In genomic region chr2:241081643-241082337, GRCh38 we compare ENCODE assay signal across 19 cellular contexts. TPM values are rescaled to one million over a fixed set of nuclear protein-coding genes. Genes with fewer than 3 reads are reported as not detected.
DNase-seq lines count a peak whose midpoint lies in the region; ATAC-seq and TF ChIP-seq lines count a peak whose summit lies in the region.
"Had no signal": no experiment of that assay in that cellular context is flagged by ENCODE, and none has a peak within 500 bp of the region (broad histone marks: within the 10 kb centered on the region; RNA-seq: fewer than 3 reads in every experiment).

No MANE protein-coding gene starts in this region.

- H3K9me3 Mint-ChIP-seq in CD4-positive, alpha-beta T cell = no peaks in the 10 kb centered on the region
- H3K9me3 Mint-ChIP-seq in effector memory CD8-positive, alpha-beta T cell = no peaks in the 10 kb centered on the region
- H3K9me3 Mint-ChIP-seq in naive thymus-derived CD4-positive, alpha-beta T cell = peaks cover 0 to 19% (median 7%) of the 10 kb centered on the region in 11 donors

- no peak for TF ChIP-seq CTCF in CD4-positive, alpha-beta T cell (IDR thresholded peaks at IDR 0.05)
- TF ChIP-seq CTCF in stomach (IDR thresholded peaks at IDR 0.05) = no peak
- no peak for TF ChIP-seq CTCF in ascending aorta (IDR thresholded peaks at IDR 0.05)
- no peak for TF ChIP-seq CTCF in omental fat pad (IDR thresholded peaks at IDR 0.05)

- peaks cover 6% of the 10 kb centered on the region for H3K4me1 Mint-ChIP-seq in CD4-positive, alpha-beta T cell (ENCODE audit: low read depth)
- H3K4me1 Mint-ChIP-seq in effector memory CD8-positive, alpha-beta T cell (ENCODE audit: low read depth in 2 of 2) = peaks cover 10 to 15% of the 10 kb centered on the region in 2 donors
- H3K4me1 Mint-ChIP-seq in naive thymus-derived CD4-positive, alpha-beta T cell = peaks cover 0 to 36% (median 28%) of the 10 kb centered on the region in 7 donors

- no peak for DNase-seq in CD4-positive, alpha-beta T cell
- peak; percentile 59 for DNase-seq in H7
- no peak for DNase-seq in effector memory CD8-positive, alpha-beta T cell
- no peak for DNase-seq in naive thymus-derived CD4-positive, alpha-beta T cell
- DNase-seq in stomach = no peak
- DNase-seq in ascending aorta (ENCODE audit: low spot score in 2 of 2) = no peak
- DNase-seq in omental fat pad (ENCODE audit: low spot score) = no peak
- no peak for DNase-seq in NCI-H82 treated with DMSO at 0.1 percent for 48 hours (lab: John Stamatoyannopoulos, UW; ENCODE audit: unreplicated experiment)
- DNase-seq: activated CD4-positive, alpha-beta T cell treated with anti-CD3 and anti-CD28 coated beads for 1 hour; brain microvascular endothelial cell; GDM1; glutamatergic neuron; IMR-90; NCI-H187 treated with DMSO at 0.1 percent for 48 hours; right lobe of liver; stimulated activated CD4-positive, alpha-beta T cell treated with anti-CD3 and anti-CD28 coated beads, Interleukin-1b, Interleukin-23, amount 100 ng/mL, for 48 hours had no signal

- no peaks in the 10 kb centered on the region for H3K27me3 Mint-ChIP-seq in CD4-positive, alpha-beta T cell
- no peaks in the 10 kb centered on the region for H3K27me3 Mint-ChIP-seq in effector memory CD8-positive, alpha-beta T cell
- H3K27me3 Mint-ChIP-seq in naive thymus-derived CD4-positive, alpha-beta T cell = no peaks in the 10 kb centered on the region

- no peak for TF ChIP-seq EP300 in stomach (IDR thresholded peaks at IDR 0.05)

- H3K4me1 ChIP-seq in naive thymus-derived CD4-positive, alpha-beta T cell (ENCODE audit: control insufficient read depth in 2 of 2, insufficient read depth in 2 of 2, low read length in 2 of 2) = no peaks in the 10 kb centered on the region
- H3K4me1 ChIP-seq in stomach (peaks cover 0 to 19% (median 5%) of the 10 kb centered on the region in 4 donors), ascending aorta (no peaks in the 10 kb centered on the region)
- H3K4me1 ChIP-seq: suprapubic skin had no signal

- no peak for ATAC-seq in CD4-positive, alpha-beta T cell (ENCODE audit: poor library complexity)
- peak; percentile 40 for ATAC-seq in effector memory CD8-positive, alpha-beta T cell (replicated peaks)
- ATAC-seq in naive thymus-derived CD4-positive, alpha-beta T cell = no peak
- ATAC-seq in omental fat pad (ENCODE audit: low FRiP score) = no peak

- CTCF ChIA-PET in CD4-positive, alpha-beta T cell (lab: Charles Lee) = no interaction called here
- CTCF ChIA-PET in naive thymus-derived CD4-positive, alpha-beta T cell (lab: Charles Lee) = interaction anchor here (0.6 to 1.1 kb wide), 3 partner anchors 23 to 69 kb away, joined by 3 read pairs; no protein-coding TSS in a partner anchor

- H3K9me3 ChIP-seq in CD4-positive, alpha-beta T cell (ENCODE audit: control insufficient read depth, low read length) = peaks cover 7% of the 10 kb centered on the region
- H3K9me3 ChIP-seq in naive thymus-derived CD4-positive, alpha-beta T cell (ENCODE audit: control insufficient read depth in 2 of 3, low read length in 3 of 3) = no peaks in the 10 kb centered on the region
- H3K9me3 ChIP-seq in stomach (no peaks in the 10 kb centered on the region), ascending aorta (no peaks in the 10 kb centered on the region)
- H3K9me3 ChIP-seq: esophagus muscularis mucosa, right lobe of liver, suprapubic skin had no signal

- no peaks in the 10 kb centered on the region for H3K27me3 ChIP-seq in CD4-positive, alpha-beta T cell (ENCODE audit: control insufficient read depth, insufficient read depth, low read length)
- H3K27me3 ChIP-seq in H7 (ENCODE audit: control insufficient read depth, insufficient read depth, low read length) = no peaks in the 10 kb centered on the region
- H3K27me3 ChIP-seq in naive thymus-derived CD4-positive, alpha-beta T cell (ENCODE audit: control insufficient read depth in 2 of 2, insufficient read depth in 2 of 2, low read length in 2 of 2) = no peaks in the 10 kb centered on the region
- no peaks in the 10 kb centered on the region for H3K27me3 ChIP-seq in stomach
- no peaks in the 10 kb centered on the region for H3K27me3 ChIP-seq in ascending aorta
- H3K27me3 ChIP-seq: brain microvascular endothelial cell, dorsolateral prefrontal cortex, esophagus muscularis mucosa, right lobe of liver, suprapubic skin had no signal

- peak overlapping the region; percentile 52 for H3K27ac Mint-ChIP-seq in CD4-positive, alpha-beta T cell
- peak overlapping the region; percentile 50 to 75 for H3K27ac Mint-ChIP-seq in effector memory CD8-positive, alpha-beta T cell
- H3K27ac Mint-ChIP-seq in naive thymus-derived CD4-positive, alpha-beta T cell = peak overlapping the region in 7 of 9 donors; percentile 65 to 89 (median 80)

- no peak overlapping the region for H3K4me3 ChIP-seq in H7 (ENCODE audit: insufficient read depth, low read depth, low read length)
- H3K4me3 ChIP-seq in naive thymus-derived CD4-positive, alpha-beta T cell (ENCODE audit: low read length) = no peak overlapping the region
- H3K4me3 ChIP-seq in stomach = no peak overlapping the region
- H3K4me3 ChIP-seq in ascending aorta = no peak overlapping the region
- H3K4me3 ChIP-seq: dorsolateral prefrontal cortex, esophagus muscularis mucosa, right lobe of liver, suprapubic skin had no signal

- intact Hi-C loops in CD4-positive, alpha-beta T cell (cut with DNase I, micrococcal nuclease) = loop anchor here in 1 of 2 experiments (10.0 kb wide), 1 partner anchor 133 kb away; no protein-coding TSS in a partner anchor
- intact Hi-C loops in naive thymus-derived CD4-positive, alpha-beta T cell (cut with micrococcal nuclease) = no loop called here
- intact Hi-C loops in stomach (cut with DNase I; ENCODE audit: low total_unique reads) = no loop called here
- intact Hi-C loops in ascending aorta (cut with DNase I) = no loop called here

- no peak overlapping the region for H3K27ac ChIP-seq in CD4-positive, alpha-beta T cell (ENCODE audit: low read depth, low read length)
- H3K27ac ChIP-seq in naive thymus-derived CD4-positive, alpha-beta T cell (ENCODE audit: low read depth, low read length) = no peak overlapping the region
- H3K27ac ChIP-seq in stomach (no peak overlapping the region), ascending aorta (peak overlapping the region in 1 of 2 donors; percentile 11)
- H3K27ac ChIP-seq: brain microvascular endothelial cell, esophagus muscularis mucosa, right lobe of liver, suprapubic skin had no signal

- TF ChIP-seq POLR2A in stomach (IDR thresholded peaks at IDR 0.05) = no peak

- H3K4me3 Mint-ChIP-seq in CD4-positive, alpha-beta T cell = no peak overlapping the region
- H3K4me3 Mint-ChIP-seq in effector memory CD8-positive, alpha-beta T cell = no peak overlapping the region
- no peak overlapping the region for H3K4me3 Mint-ChIP-seq in naive thymus-derived CD4-positive, alpha-beta T cell

- H3K36me3 Mint-ChIP-seq in CD4-positive, alpha-beta T cell (ENCODE audit: low read depth) = peaks cover 30% of the 10 kb centered on the region
- peaks cover 17% of the 10 kb centered on the region for H3K36me3 Mint-ChIP-seq in effector memory CD8-positive, alpha-beta T cell (ENCODE audit: insufficient read depth)
- H3K36me3 Mint-ChIP-seq in naive thymus-derived CD4-positive, alpha-beta T cell = peaks cover 7 to 29% (median 23%) of the 10 kb centered on the region in 5 donors

- 56 to 70% (median 61%) methylated on average over 16 to 28 of the region's 28 CpGs for WGBS in stomach, 5 donors

- POLR2A ChIA-PET in CD4-positive, alpha-beta T cell (lab: Charles Lee) = interaction anchor here (1.0 to 1.6 kb wide), 2 partner anchors 20 to 26 kb away, joined by 3 to 4 read pairs; partner anchors contain the start of gene MTERF4
- POLR2A ChIA-PET in naive thymus-derived CD4-positive, alpha-beta T cell (lab: Charles Lee) = interaction anchor here (0.7 to 1.4 kb wide), 5 partner anchors 12 to 233 kb away, joined by 3 to 7 read pairs (median 3); partner anchors contain the start of gene PPP1R7

- no peaks in the 10 kb centered on the region for H3K36me3 ChIP-seq in H7 (replicated peaks; ENCODE audit: control insufficient read depth, insufficient read depth, low read length)
- H3K36me3 ChIP-seq in naive thymus-derived CD4-positive, alpha-beta T cell (ENCODE audit: control insufficient read depth in 2 of 3, insufficient read depth in 3 of 3, low read length in 3 of 3) = peaks cover 6 to 13% (median 10%) of the 10 kb centered on the region in 3 experiments
- peaks cover 0 to 24% (median 20%) of the 10 kb centered on the region in 4 donors for H3K36me3 ChIP-seq in stomach
- H3K36me3 ChIP-seq in ascending aorta = peaks cover 7 to 46% of the 10 kb centered on the region in 2 donors
- H3K36me3 ChIP-seq: brain microvascular endothelial cell had no signal

RNA-seq across cellular contexts. Expression of gene MTERF4, which starts 20.3 kb away (rescaled TPM):
- 10 to 100 TPM; 84.0 to 87.5 TPM for total RNA-seq in CD4-positive, alpha-beta T cell
- total RNA-seq in H7 (2014; rRNA removed; shearing (Covaris generic)) = 30.3 and 32.4 TPM in 2 replicates
- total RNA-seq in naive thymus-derived CD4-positive, alpha-beta T cell = 100 to 1,000 TPM in 2 of 5 experiments, 10 to 100 TPM in 3; 45.3 to 214 (median 91.8) TPM
- 10 to 100 TPM; 73.1 to 82.3 TPM for polyA plus RNA-seq in naive thymus-derived CD4-positive, alpha-beta T cell
- 10 to 100 TPM in 4 of 5 donors, 1 to 10 TPM in 1; 3.2 to 85.7 (median 40.9) TPM for total RNA-seq in stomach
- polyA plus RNA-seq in stomach = 10 to 100 TPM; 19.4 to 28.6 (median 24.3) TPM
- total RNA-seq in ascending aorta = 50.2 TPM
- total RNA-seq in omental fat pad = 10 to 100 TPM; 26.9 to 39.1 (median 34.5) TPM
